Comparison of ENCODE assay signal across 2 cellular contexts in the genomic region with DNA sequence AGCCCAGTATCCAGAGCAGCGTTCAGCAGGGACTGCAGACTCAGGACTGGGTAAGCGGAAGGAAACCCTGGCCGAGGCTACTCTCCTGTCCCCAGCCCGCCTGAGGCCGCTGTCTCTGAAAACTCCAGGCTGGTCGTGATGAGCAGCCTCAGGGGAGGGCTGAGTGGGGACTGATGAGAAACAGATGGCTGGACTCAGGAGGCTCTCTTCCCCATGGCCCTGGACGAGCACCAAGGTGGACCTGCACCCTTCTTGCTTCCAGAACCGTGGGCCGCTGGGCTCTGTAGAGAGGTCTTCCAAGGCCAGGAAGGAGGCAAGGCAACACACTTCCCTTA.
TF ChIP-seq lines count a peak whose summit lies in the region.

No MANE protein-coding gene starts in this region.

TF ChIP-seq in A549, 52 proteins besides CTCF, POLR2A, EP300 and RAD21 (continued from another document):
- TF ChIP-seq, protein P1, sequence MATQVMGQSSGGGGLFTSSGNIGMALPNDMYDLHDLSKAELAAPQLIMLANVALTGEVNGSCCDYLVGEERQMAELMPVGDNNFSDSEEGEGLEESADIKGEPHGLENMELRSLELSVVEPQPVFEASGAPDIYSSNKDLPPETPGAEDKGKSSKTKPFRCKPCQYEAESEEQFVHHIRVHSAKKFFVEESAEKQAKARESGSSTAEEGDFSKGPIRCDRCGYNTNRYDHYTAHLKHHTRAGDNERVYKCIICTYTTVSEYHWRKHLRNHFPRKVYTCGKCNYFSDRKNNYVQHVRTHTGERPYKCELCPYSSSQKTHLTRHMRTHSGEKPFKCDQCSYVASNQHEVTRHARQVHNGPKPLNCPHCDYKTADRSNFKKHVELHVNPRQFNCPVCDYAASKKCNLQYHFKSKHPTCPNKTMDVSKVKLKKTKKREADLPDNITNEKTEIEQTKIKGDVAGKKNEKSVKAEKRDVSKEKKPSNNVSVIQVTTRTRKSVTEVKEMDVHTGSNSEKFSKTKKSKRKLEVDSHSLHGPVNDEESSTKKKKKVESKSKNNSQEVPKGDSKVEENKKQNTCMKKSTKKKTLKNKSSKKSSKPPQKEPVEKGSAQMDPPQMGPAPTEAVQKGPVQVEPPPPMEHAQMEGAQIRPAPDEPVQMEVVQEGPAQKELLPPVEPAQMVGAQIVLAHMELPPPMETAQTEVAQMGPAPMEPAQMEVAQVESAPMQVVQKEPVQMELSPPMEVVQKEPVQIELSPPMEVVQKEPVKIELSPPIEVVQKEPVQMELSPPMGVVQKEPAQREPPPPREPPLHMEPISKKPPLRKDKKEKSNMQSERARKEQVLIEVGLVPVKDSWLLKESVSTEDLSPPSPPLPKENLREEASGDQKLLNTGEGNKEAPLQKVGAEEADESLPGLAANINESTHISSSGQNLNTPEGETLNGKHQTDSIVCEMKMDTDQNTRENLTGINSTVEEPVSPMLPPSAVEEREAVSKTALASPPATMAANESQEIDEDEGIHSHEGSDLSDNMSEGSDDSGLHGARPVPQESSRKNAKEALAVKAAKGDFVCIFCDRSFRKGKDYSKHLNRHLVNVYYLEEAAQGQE (IDR thresholded peaks at IDR 0.05): no peak
- no peak for TF ChIP-seq TFCP2L1 (CRISPR knock-in tag; IDR thresholded peaks at IDR 0.05)
- TF ChIP-seq, protein P2, sequence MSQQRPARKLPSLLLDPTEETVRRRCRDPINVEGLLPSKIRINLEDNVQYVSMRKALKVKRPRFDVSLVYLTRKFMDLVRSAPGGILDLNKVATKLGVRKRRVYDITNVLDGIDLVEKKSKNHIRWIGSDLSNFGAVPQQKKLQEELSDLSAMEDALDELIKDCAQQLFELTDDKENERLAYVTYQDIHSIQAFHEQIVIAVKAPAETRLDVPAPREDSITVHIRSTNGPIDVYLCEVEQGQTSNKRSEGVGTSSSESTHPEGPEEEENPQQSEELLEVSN (IDR thresholded peaks at IDR 0.05; ENCODE audit: borderline replicate concordance, low read depth): no peak
- TF ChIP-seq, protein P3, sequence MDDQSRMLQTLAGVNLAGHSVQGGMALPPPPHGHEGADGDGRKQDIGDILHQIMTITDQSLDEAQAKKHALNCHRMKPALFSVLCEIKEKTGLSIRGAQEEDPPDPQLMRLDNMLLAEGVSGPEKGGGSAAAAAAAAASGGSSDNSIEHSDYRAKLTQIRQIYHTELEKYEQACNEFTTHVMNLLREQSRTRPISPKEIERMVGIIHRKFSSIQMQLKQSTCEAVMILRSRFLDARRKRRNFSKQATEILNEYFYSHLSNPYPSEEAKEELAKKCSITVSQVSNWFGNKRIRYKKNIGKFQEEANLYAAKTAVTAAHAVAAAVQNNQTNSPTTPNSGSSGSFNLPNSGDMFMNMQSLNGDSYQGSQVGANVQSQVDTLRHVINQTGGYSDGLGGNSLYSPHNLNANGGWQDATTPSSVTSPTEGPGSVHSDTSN (IDR thresholded peaks at IDR 0.05): no peak
- no peak for TF ChIP-seq CBX8 (IDR thresholded peaks at IDR 0.05)
- TF ChIP-seq NFE2L2 (conservative IDR thresholded peaks at IDR 0.05; ENCODE audit: low read length): no peak
- TF ChIP-seq FOXS1 (CRISPR knock-in tag; IDR thresholded peaks at IDR 0.05): no peak

TF ChIP-seq in WTC11, 78 proteins besides CTCF, POLR2A, EP300 and RAD21 (continued from another document):
- no peak for TF ChIP-seq ZNF138 (CRISPR knock-in tag; conservative IDR thresholded peaks at IDR 0.05)
- TF ChIP-seq, protein P4, sequence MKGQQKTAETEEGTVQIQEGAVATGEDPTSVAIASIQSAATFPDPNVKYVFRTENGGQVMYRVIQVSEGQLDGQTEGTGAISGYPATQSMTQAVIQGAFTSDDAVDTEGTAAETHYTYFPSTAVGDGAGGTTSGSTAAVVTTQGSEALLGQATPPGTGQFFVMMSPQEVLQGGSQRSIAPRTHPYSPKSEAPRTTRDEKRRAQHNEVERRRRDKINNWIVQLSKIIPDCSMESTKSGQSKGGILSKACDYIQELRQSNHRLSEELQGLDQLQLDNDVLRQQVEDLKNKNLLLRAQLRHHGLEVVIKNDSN (CRISPR knock-in tag; IDR thresholded peaks at IDR 0.05): no peak
- TF ChIP-seq ZNF219 (CRISPR knock-in tag; IDR thresholded peaks at IDR 0.05; ENCODE audit: borderline replicate concordance): no peak
- TF ChIP-seq, protein P5, sequence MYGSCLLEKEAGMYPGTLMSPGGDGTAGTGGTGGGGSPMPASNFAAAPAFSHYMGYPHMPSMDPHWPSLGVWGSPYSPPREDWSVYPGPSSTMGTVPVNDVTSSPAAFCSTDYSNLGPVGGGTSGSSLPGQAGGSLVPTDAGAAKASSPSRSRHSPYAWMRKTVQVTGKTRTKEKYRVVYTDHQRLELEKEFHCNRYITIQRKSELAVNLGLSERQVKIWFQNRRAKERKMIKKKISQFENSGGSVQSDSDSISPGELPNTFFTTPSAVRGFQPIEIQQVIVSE (CRISPR knock-in tag; IDR thresholded peaks at IDR 0.05; ENCODE audit: borderline replicate concordance): no peak
- TF ChIP-seq NR3C1 (CRISPR knock-in tag; conservative IDR thresholded peaks at IDR 0.05; ENCODE audit: low read depth): no peak
